ENCODE assay signal across 8 cellular contexts in genomic region chr7:100335566-100336466, GRCh38. TPM values are rescaled to one million over a fixed set of nuclear protein-coding genes. Genes with fewer than 3 reads are reported as not detected.
DNase-seq lines count a peak whose midpoint lies in the region; ATAC-seq and TF ChIP-seq lines count a peak whose summit lies in the region.
"Not testable (repeated sequence)": the region's sequence is repeated elsewhere in the genome, so short reads cannot be mapped to it uniquely, and the experiment has no call there.

No MANE protein-coding gene starts in this region.

- H3K4me3 ChIP-seq in left ventricle myocardium inferior (peak overlapping the region; percentile 78), prostate gland (peak overlapping the region; percentile 72 to 78), urinary bladder (ENCODE audit: low read depth, low read length) (peak overlapping the region; percentile 59)

- intact Hi-C loops in left ventricle myocardium inferior (cut with micrococcal nuclease); prostate gland (cut with DNase I): not testable (repeated sequence)

- in situ Hi-C loops in GM13977 (cut with MboI; ENCODE audit: low pct_unique_long_range_greater_than_20kb, low sequenced_read_pairs, unreplicated experiment), result not testable (repeated sequence)

- peak; percentile 96 for TF ChIP-seq POLR2A in prostate gland (IDR thresholded peaks at IDR 0.05)

- TF ChIP-seq CTCF in GM13977 (IDR thresholded peaks at IDR 0.05; ENCODE audit: extremely low read depth, insufficient read depth, missing control alignments); left ventricle myocardium inferior (IDR thresholded peaks at IDR 0.05; ENCODE audit: borderline replicate concordance): not testable (repeated sequence)
- peak in 2 of 4 experiments; percentile 22 to 35 for TF ChIP-seq CTCF in prostate gland (IDR thresholded peaks at IDR 0.05)

- peaks cover 26% of the 10 kb centered on the region for H3K4me1 ChIP-seq in left ventricle myocardium inferior
- not testable (repeated sequence) for H3K4me1 ChIP-seq in prostate gland (replicated peaks); urinary bladder (ENCODE audit: insufficient read depth)

- H3K27me3 ChIP-seq in left ventricle myocardium inferior (ENCODE audit: low read depth); prostate gland (replicated peaks; ENCODE audit: insufficient read depth): not testable (repeated sequence)

- H3K36me3 ChIP-seq in left ventricle myocardium inferior, result peaks cover 16% of the 10 kb centered on the region
- H3K36me3 ChIP-seq in prostate gland; urinary bladder (ENCODE audit: insufficient read depth): not testable (repeated sequence)

- WGBS in prostate gland, result under 1% methylated on average over 71 of the region's 85 CpGs
- WGBS in urinary bladder, result under 1% methylated on average over 82 of the region's 85 CpGs

- DNase-seq in GM13977 (ENCODE audit: low spot score) (peak; percentile 89), NCI-H146 treated with DMSO at 0.1 percent for 48 hours (lab: John Stamatoyannopoulos, UW; ENCODE audit: unreplicated experiment) (peak; percentile 95), T-helper 1 cell (peak; percentile 78 to 91 (median 81)), amniotic stem cell (lab: John Stamatoyannopoulos, UW) (peak; percentile 76), left ventricle myocardium inferior (peak; percentile 93), prostate gland (ENCODE audit: low spot score) (peak; percentile 89)

- H3K27ac ChIP-seq in left ventricle myocardium inferior (replicated peaks) (peak overlapping the region; percentile 96), prostate gland (peak overlapping the region; percentile 90 to 95), urinary bladder (ENCODE audit: low read depth) (peak overlapping the region; percentile 89)

- H3K9me3 ChIP-seq in left ventricle myocardium inferior (replicated peaks); prostate gland: not testable (repeated sequence)

- ATAC-seq in HG02870 (IDR thresholded peaks at IDR 0.05; ENCODE audit: unreplicated experiment), result peak; percentile 93

RNA-seq across cellular contexts. Expression of gene PILRB, which starts 22.1 kb away (rescaled TPM):
- 10.6 TPM for total RNA-seq in left ventricle myocardium inferior
- 100 to 1,000 TPM in 1 of 2 donors, 10 to 100 TPM in 1; 72.4 to 120 TPM for total RNA-seq in prostate gland
- 16.3 TPM for total RNA-seq in urinary bladder
- polyA plus RNA-seq in urinary bladder, result 34.4 TPM

RNA-seq across cellular contexts. Expression of gene SPDYE3, which starts 28.3 kb away (rescaled TPM):
- total RNA-seq in left ventricle myocardium inferior, result not detected
- total RNA-seq in prostate gland, result under 1 TPM in 1 of 2 donors, not detected in 1; 0.91 TPM
- total RNA-seq in urinary bladder, result not detected
- polyA plus RNA-seq in urinary bladder, result 0.10 TPM

RNA-seq across cellular contexts. Expression of gene PILRA, which starts 37.5 kb away (rescaled TPM):
- 2.0 TPM for total RNA-seq in left ventricle myocardium inferior
- 10 to 100 TPM in 1 of 2 donors, 1 to 10 TPM in 1; 4.9 to 11.9 TPM for total RNA-seq in prostate gland
- 2.2 TPM for total RNA-seq in urinary bladder
- polyA plus RNA-seq in urinary bladder, result 27.8 TPM

Comparison
In these comparisons a context has a peak if more than half of its experiments do, and no peak if none do; other contexts are left out.
1. Peak in every context shown above with its lines: DNase-seq, ATAC-seq, H3K4me3 ChIP-seq and H3K27ac ChIP-seq.